In the genomic region with DNA sequence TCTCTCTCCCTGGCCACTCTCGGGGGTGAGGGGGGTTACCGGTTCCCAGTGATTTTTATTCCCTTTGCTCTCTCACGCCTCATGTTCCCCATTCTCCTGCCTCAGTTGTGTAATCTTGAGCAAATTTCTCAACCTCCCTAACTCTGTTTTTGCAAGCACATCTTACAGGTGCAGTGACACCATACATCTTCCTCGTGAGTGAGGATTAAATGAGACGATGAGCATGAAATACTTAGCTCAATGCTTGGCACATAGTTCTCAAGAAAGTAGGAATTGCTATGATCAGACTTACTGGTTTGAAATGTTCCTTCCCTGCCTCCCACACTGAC, we compare ENCODE assay signal across 8 cellular contexts. TPM values are rescaled to one million over a fixed set of nuclear protein-coding genes. Genes with fewer than 3 reads are reported as not detected.
DNase-seq lines count a peak whose midpoint lies in the region; ATAC-seq and TF ChIP-seq lines count a peak whose summit lies in the region.

No MANE protein-coding gene starts in this region.

- H3K4me3 ChIP-seq in right lobe of liver, result no peak overlapping the region
- H3K4me3 ChIP-seq in tibial artery, result peak overlapping the region; percentile 33 to 48

- H3K36me3 ChIP-seq in right lobe of liver (no peaks in the 10 kb centered on the region), tibial artery (no peaks in the 10 kb centered on the region)

- DNase-seq in activated T-cell treated with anti-CD3 and anti-CD28 coated beads, Interleukin-2, amount 50 U/mL, for 24 hours, result no peak
- DNase-seq in activated T-cell treated with anti-CD3 and anti-CD28 coated beads for 4 hours (no peak), right lobe of liver (no peak), tibial artery (no peak)
- no peak for DNase-seq in activated T-helper 1 cell treated with anti-CD3 and anti-CD28 coated beads, Interleukin-12 subunit alpha, Interleukin-12 subunit beta, Interleukin-2, Interleukin-4 antibody, amounts not matched to agents 30 ng/mL and 10 ng/mL and 1 ng/mL, durations not matched to agents 14 hours and 24 hours and 36 hours (ENCODE audit: low spot score)
- DNase-seq in stimulated activated CD4-positive, alpha-beta T cell treated with anti-CD3 and anti-CD28 coated beads, Interleukin-2, amount 100 ng/mL, for 48 hours, result no peak
- DNase-seq in stimulated activated CD4-positive, alpha-beta T cell treated with anti-CD3 and anti-CD28 coated beads, Interleukin-12 subunit alpha, Interleukin-12 subunit beta, amount 100 ng/mL, for 4 hours, result no peak

- H3K27me3 Mint-ChIP-seq in activated T-cell treated with anti-CD3 and anti-CD28 coated beads, Interleukin-2, amount 50 U/mL, for 24 hours, result no peaks in the 10 kb centered on the region
- H3K27me3 Mint-ChIP-seq in activated T-helper 1 cell treated with anti-CD3 and anti-CD28 coated beads, Interleukin-12 subunit alpha, Interleukin-12 subunit beta, Interleukin-2, Interleukin-4 antibody, amounts not matched to agents 30 ng/mL and 10 ng/mL and 1 ng/mL, durations not matched to agents 14 hours and 24 hours and 36 hours (ENCODE audit: insufficient read depth), result peaks cover 13% of the 10 kb centered on the region

- ATAC-seq in right lobe of liver (no peak), GM21723 (IDR thresholded peaks at IDR 0.05; ENCODE audit: unreplicated experiment) (no peak)

- 42% methylated on average over 5 of the region's 5 CpGs for WGBS in right lobe of liver (ENCODE audit: insufficient coverage, low coverage, low lambda C conversion rate, missing lambda C conversion rate)

- peaks cover 62% of the 10 kb centered on the region for H3K4me1 Mint-ChIP-seq in activated T-cell treated with anti-CD3 and anti-CD28 coated beads, Interleukin-2, amount 50 U/mL, for 24 hours (ENCODE audit: low read depth)
- H3K4me1 Mint-ChIP-seq in activated T-helper 1 cell treated with anti-CD3 and anti-CD28 coated beads, Interleukin-12 subunit alpha, Interleukin-12 subunit beta, Interleukin-2, Interleukin-4 antibody, amounts not matched to agents 30 ng/mL and 10 ng/mL and 1 ng/mL, durations not matched to agents 14 hours and 24 hours and 36 hours (ENCODE audit: low read depth), result peaks cover 62% of the 10 kb centered on the region

- H3K4me1 ChIP-seq in right lobe of liver (no peaks in the 10 kb centered on the region), tibial artery (peaks cover 0 to 19% (median 12%) of the 10 kb centered on the region in 4 donors)

- H3K27ac Mint-ChIP-seq in activated T-cell treated with anti-CD3 and anti-CD28 coated beads, Interleukin-2, amount 50 U/mL, for 24 hours, result peak overlapping the region; percentile 69
- peak overlapping the region; percentile 28 for H3K27ac Mint-ChIP-seq in activated T-helper 1 cell treated with anti-CD3 and anti-CD28 coated beads, Interleukin-12 subunit alpha, Interleukin-12 subunit beta, Interleukin-2, Interleukin-4 antibody, amounts not matched to agents 30 ng/mL and 10 ng/mL and 1 ng/mL, durations not matched to agents 14 hours and 24 hours and 36 hours

- intact Hi-C loops in activated T-helper 1 cell treated with anti-CD3 and anti-CD28 coated beads, Interleukin-12 subunit alpha, Interleukin-12 subunit beta, Interleukin-2, Interleukin-4 antibody, amounts not matched to agents 30 ng/mL and 10 ng/mL and 1 ng/mL, durations not matched to agents 14 hours and 24 hours and 36 hours (cut with micrococcal nuclease), result no loop called here
- intact Hi-C loops in right lobe of liver (cut with DNase I), result no loop called here
- intact Hi-C loops in tibial artery (cut with DNase I; ENCODE audit: low total_unique reads), result no loop called here

- H3K9me3 Mint-ChIP-seq in activated T-cell treated with anti-CD3 and anti-CD28 coated beads, Interleukin-2, amount 50 U/mL, for 24 hours, result no peaks in the 10 kb centered on the region
- H3K9me3 Mint-ChIP-seq in activated T-helper 1 cell treated with anti-CD3 and anti-CD28 coated beads, Interleukin-12 subunit alpha, Interleukin-12 subunit beta, Interleukin-2, Interleukin-4 antibody, amounts not matched to agents 30 ng/mL and 10 ng/mL and 1 ng/mL, durations not matched to agents 14 hours and 24 hours and 36 hours, result no peaks in the 10 kb centered on the region

- H3K27ac ChIP-seq in right lobe of liver (peak overlapping the region in 2 of 3 donors; percentile 18 to 47), tibial artery (peak overlapping the region; percentile 30 to 61)

- H3K4me3 Mint-ChIP-seq in activated T-cell treated with anti-CD3 and anti-CD28 coated beads, Interleukin-2, amount 50 U/mL, for 24 hours, result peak overlapping the region; percentile 52
- H3K4me3 Mint-ChIP-seq in activated T-helper 1 cell treated with anti-CD3 and anti-CD28 coated beads, Interleukin-12 subunit alpha, Interleukin-12 subunit beta, Interleukin-2, Interleukin-4 antibody, amounts not matched to agents 30 ng/mL and 10 ng/mL and 1 ng/mL, durations not matched to agents 14 hours and 24 hours and 36 hours, result peak overlapping the region; percentile 53

- no peak for TF ChIP-seq CTCF in right lobe of liver (IDR thresholded peaks at IDR 0.05)
- TF ChIP-seq CTCF in tibial artery (IDR thresholded peaks at IDR 0.05), result no peak

- H3K27me3 ChIP-seq in right lobe of liver (no peaks in the 10 kb centered on the region), tibial artery (peaks cover 0 to 3% of the 10 kb centered on the region in 2 donors)

- no peak for TF ChIP-seq POLR2A in right lobe of liver (IDR thresholded peaks at IDR 0.05)

- no peaks in the 10 kb centered on the region for H3K9me3 ChIP-seq in right lobe of liver
- H3K9me3 ChIP-seq in tibial artery, result no peaks in the 10 kb centered on the region

- H3K36me3 Mint-ChIP-seq in activated T-cell treated with anti-CD3 and anti-CD28 coated beads, Interleukin-2, amount 50 U/mL, for 24 hours (ENCODE audit: low read depth), result peaks cover 22% of the 10 kb centered on the region
- peaks cover 17% of the 10 kb centered on the region for H3K36me3 Mint-ChIP-seq in activated T-helper 1 cell treated with anti-CD3 and anti-CD28 coated beads, Interleukin-12 subunit alpha, Interleukin-12 subunit beta, Interleukin-2, Interleukin-4 antibody, amounts not matched to agents 30 ng/mL and 10 ng/mL and 1 ng/mL, durations not matched to agents 14 hours and 24 hours and 36 hours (ENCODE audit: low read depth)

RNA-seq across cellular contexts. Expression of a gene that starts 2.0 kb away (rescaled TPM):
- 57.0 and 60.5 TPM in 2 replicates for total RNA-seq in activated T-helper 1 cell treated with anti-CD3 and anti-CD28 coated beads, Interleukin-12 subunit alpha, Interleukin-12 subunit beta, Interleukin-2, Interleukin-4 antibody, amounts not matched to agents 30 ng/mL and 10 ng/mL and 1 ng/mL, durations not matched to agents 14 hours and 24 hours and 36 hours
- under 1 TPM in 4 of 6 experiments, not detected in 2; 0.06 to 0.22 (median 0.10) TPM for total RNA-seq in right lobe of liver

RNA-seq across cellular contexts. Expression of a gene that starts 18.8 kb away (rescaled TPM):
- 425 and 429 TPM in 2 replicates for total RNA-seq in activated T-helper 1 cell treated with anti-CD3 and anti-CD28 coated beads, Interleukin-12 subunit alpha, Interleukin-12 subunit beta, Interleukin-2, Interleukin-4 antibody, amounts not matched to agents 30 ng/mL and 10 ng/mL and 1 ng/mL, durations not matched to agents 14 hours and 24 hours and 36 hours
- 100 to 1,000 TPM; 144 to 218 (median 173) TPM for total RNA-seq in right lobe of liver

Comparison
In these comparisons a context has a peak if more than half of its experiments do, and no peak if none do; other contexts are left out.
1. H3K4me3 ChIP-seq: peak in tibial artery (2 of 2); none in right lobe of liver (0 of 3).
2. RNA of a gene that starts 2.0 kb away (total RNA-seq): 57.0 to 60.5 TPM in activated T-helper 1 cell treated with anti-CD3 and anti-CD28 coated beads, Interleukin-12 subunit alpha, Interleukin-12 subunit beta, Interleukin-2, Interleukin-4 antibody, amounts not matched to agents 30 ng/mL and 10 ng/mL and 1 ng/mL, durations not matched to agents 14 hours and 24 hours and 36 hours; 0.06 to 0.22 TPM in right lobe of liver; every median in the first group is over 10 times any median in the second.